ENCODE assay signal across 20 cellular contexts in genomic region chr4:160481696-160482330, GRCh38.
A peak's percentile ranks its signal among the peaks of the same experiment; 100 is the strongest.
DNase-seq lines count a peak whose midpoint lies in the region; ATAC-seq, FAIRE-seq and TF ChIP-seq lines count a peak whose summit lies in the region.
"Had no signal": no experiment of that assay in that cellular context is flagged by ENCODE, and none has a peak within 500 bp of the region (broad histone marks: within the 10 kb centered on the region; RNA-seq: fewer than 3 reads in every experiment).

No MANE protein-coding gene starts in this region.

- DNase-seq in right cardiac atrium (peak in 2 of 3 donors; percentile 7 to 36), left ventricle myocardium superior (no peak), kidney (peak; percentile 58), neural progenitor cell (ENCODE audit: low spot score) (no peak), transverse colon (no peak)
- DNase-seq in stimulated activated CD4-positive, alpha-beta T cell treated with anti-CD3 and anti-CD28 coated beads, Interleukin-15, amount 100 ng/mL, for 24 hours = no peak
- DNase-seq: 8988T; CD4-positive, alpha-beta memory T cell; DMS153; DMS79; GDM1; HCEC 1CT had no signal

- no peak overlapping the region for H3K9ac ChIP-seq in kidney (ENCODE audit: low read length in 2 of 2)
- H3K9ac ChIP-seq in neural progenitor cell = no peak overlapping the region
- H3K9ac ChIP-seq: BLaER1 had no signal

- 91% methylated on average over 33 of the region's 33 CpGs for WGBS in right cardiac atrium
- WGBS in transverse colon (ENCODE audit: low coverage in 1 of 2), 2 donors = 94% methylated on average over 20 of the region's 33 CpGs; no CpG with 5 or more reads in 1 of the 2 donors

- H3K27ac ChIP-seq in right cardiac atrium (ENCODE audit: low read length) (no peak overlapping the region), kidney (ENCODE audit: low read depth in 2 of 2, low read length in 2 of 2) (no peak overlapping the region), neural progenitor cell (no peak overlapping the region), transverse colon (no peak overlapping the region)
- H3K27ac ChIP-seq: BLaER1 had no signal

- H3K27ac Mint-ChIP-seq in neural progenitor cell = peak overlapping the region; percentile 69
- H3K27ac Mint-ChIP-seq: CD14-positive monocyte; CD4-positive, alpha-beta memory T cell; GM23338 had no signal

- no peak overlapping the region for H3K4me3 ChIP-seq in right cardiac atrium (ENCODE audit: low read length)
- H3K4me3 ChIP-seq in kidney (ENCODE audit: low read length in 2 of 2) = no peak overlapping the region
- H3K4me3 ChIP-seq in neural progenitor cell = no peak overlapping the region
- H3K4me3 ChIP-seq in transverse colon = no peak overlapping the region
- H3K4me3 ChIP-seq: BLaER1, GM23338 had no signal

- H3K27me3 ChIP-seq in right cardiac atrium (ENCODE audit: control insufficient read depth, insufficient read depth) (no peaks in the 10 kb centered on the region), neural progenitor cell (no peaks in the 10 kb centered on the region), transverse colon (no peaks in the 10 kb centered on the region)
- H3K27me3 ChIP-seq: BLaER1 had no signal

- H2AFZ ChIP-seq in neural progenitor cell (replicated peaks) = no peak overlapping the region

- peaks cover 2% of the 10 kb centered on the region for H3K36me3 Mint-ChIP-seq in neural progenitor cell
- H3K36me3 Mint-ChIP-seq: CD14-positive monocyte; CD4-positive, alpha-beta memory T cell had no signal

- H3F3A ChIP-seq in neural progenitor cell (ENCODE audit: low read depth) = no peaks in the 10 kb centered on the region

- intact Hi-C loops in right cardiac atrium (cut with DNase I) = no loop called here
- intact Hi-C loops in left ventricle myocardium superior (cut with micrococcal nuclease) = no loop called here
- intact Hi-C loops in kidney (cut with DNase I) = no loop called here
- intact Hi-C loops in transverse colon (cut with DNase I; ENCODE audit: low total_unique reads) = no loop called here

- H3K4me3 Mint-ChIP-seq in neural progenitor cell = no peak overlapping the region
- H3K4me3 Mint-ChIP-seq: CD14-positive monocyte; CD4-positive, alpha-beta memory T cell; GM23338 had no signal

- TF ChIP-seq CTCF in kidney (IDR thresholded peaks at IDR 0.05; ENCODE audit: borderline replicate concordance, extremely low read depth, insufficient read depth) (no peak), neural progenitor cell (IDR thresholded peaks at IDR 0.05) (no peak), transverse colon (IDR thresholded peaks at IDR 0.05) (no peak)

- no peak overlapping the region for H3K4me2 ChIP-seq in neural progenitor cell
- H3K4me2 ChIP-seq: BLaER1, GM23338 had no signal

- H4K20me1 ChIP-seq in neural progenitor cell (ENCODE audit: low read depth) = no peaks in the 10 kb centered on the region
- H4K20me1 ChIP-seq: BLaER1 had no signal

- FAIRE-seq in kidney (lab: Jason Lieb, UNC) = no peak
- FAIRE-seq: GM12892, GM18507, H54, HTR-8/SVneo had no signal

- TF ChIP-seq EP300 in transverse colon (IDR thresholded peaks at IDR 0.05; ENCODE audit: low read depth) = no peak

- no peaks in the 10 kb centered on the region for H3K79me2 ChIP-seq in neural progenitor cell (ENCODE audit: low read depth)

- H3K36me3 ChIP-seq in kidney (ENCODE audit: control insufficient read depth in 1 of 2, insufficient read depth in 2 of 2, low read length in 2 of 2) = no peaks in the 10 kb centered on the region
- H3K36me3 ChIP-seq in neural progenitor cell = no peaks in the 10 kb centered on the region
- H3K36me3 ChIP-seq in transverse colon = no peaks in the 10 kb centered on the region
- H3K36me3 ChIP-seq: BLaER1 had no signal

- ATAC-seq in right cardiac atrium (no peak), left ventricle myocardium superior (no peak), HG03521 (IDR thresholded peaks at IDR 0.05; ENCODE audit: unreplicated experiment) (no peak)
- ATAC-seq: GM23338 had no signal

- H3K4me1 ChIP-seq in right cardiac atrium (ENCODE audit: control insufficient read depth, insufficient read depth, low read length) (no peaks in the 10 kb centered on the region), kidney (ENCODE audit: control insufficient read depth in 1 of 2, insufficient read depth in 1 of 2, low read depth in 1 of 2, low read length in 2 of 2) (no peaks in the 10 kb centered on the region), neural progenitor cell (no peaks in the 10 kb centered on the region), transverse colon (no peaks in the 10 kb centered on the region)
- H3K4me1 ChIP-seq: BLaER1 had no signal

- no peak for TF ChIP-seq POLR2A in transverse colon (IDR thresholded peaks at IDR 0.05)

- H3K9me3 Mint-ChIP-seq in neural progenitor cell = peaks cover 9% of the 10 kb centered on the region

- H3K27me3 Mint-ChIP-seq in neural progenitor cell (ENCODE audit: insufficient read depth, low read depth) = no peaks in the 10 kb centered on the region
- H3K27me3 Mint-ChIP-seq: CD4-positive, alpha-beta memory T cell had no signal

- peaks cover 4% of the 10 kb centered on the region for H3K4me1 Mint-ChIP-seq in neural progenitor cell
- H3K4me1 Mint-ChIP-seq: CD14-positive monocyte; CD4-positive, alpha-beta memory T cell had no signal

- in situ Hi-C loops in transverse colon (cut with MboI; ENCODE audit: low pct_ligation_motif_present in 1 of 4, low pct_unique_long_range_greater_than_20kb in 1 of 4, low sequenced_read_pairs in 3 of 4) = no loop called here

- H3K9me3 ChIP-seq in right cardiac atrium (ENCODE audit: control insufficient read depth, low read length) (no peaks in the 10 kb centered on the region), kidney (ENCODE audit: control insufficient read depth in 1 of 2, low read length in 2 of 2) (no peaks in the 10 kb centered on the region), neural progenitor cell (ENCODE audit: low read depth) (no peaks in the 10 kb centered on the region), transverse colon (no peaks in the 10 kb centered on the region)

Comparison
In these comparisons a context has a peak if more than half of its experiments do, and no peak if none do; other contexts are left out.
1. DNase-seq: peak in right cardiac atrium (2 of 3) and kidney (single experiment); none in left ventricle myocardium superior (single experiment), neural progenitor cell (single experiment), transverse colon (single experiment) and stimulated activated CD4-positive, alpha-beta T cell treated with anti-CD3 and anti-CD28 coated beads, Interleukin-15, amount 100 ng/mL, for 24 hours (single experiment).